Comparison of ENCODE assay signal across 17 cellular contexts in genomic region chr12:124535066-124535740, GRCh38.
"Had no signal": no experiment of that assay in that cellular context is flagged by ENCODE, and none has a peak within 500 bp of the region (broad histone marks: within the 10 kb centered on the region; RNA-seq: fewer than 3 reads in every experiment).

No MANE protein-coding gene starts in this region.

- H3K4me3 Mint-ChIP-seq: activated CD4-positive, alpha-beta memory T cell treated with anti-CD3 and anti-CD28 coated beads, Interleukin-2, amount 10 ng/mL, durations not matched to agents 7 days and 5 days; activated CD4-positive, alpha-beta T cell treated with anti-CD3 and anti-CD28 coated beads, Interleukin-2, amount 10 ng/mL, durations not matched to agents 24 days and 14 days; activated T-helper 1 cell treated with anti-CD3 and anti-CD28 coated beads, Interleukin-12 subunit alpha, Interleukin-12 subunit beta, Interleukin-2, Interleukin-4 antibody, amounts not matched to agents 30 ng/mL and 10 ng/mL and 1 ng/mL, durations not matched to agents 14 hours and 24 hours and 36 hours; T-helper 1 cell treated with Interleukin-12 subunit alpha and Interleukin-12 subunit beta and Interleukin-4 antibody, amounts not matched to agents 30 μg/mL and 1 μg/mL, for 36 hours had no signal

- H3K36me3 Mint-ChIP-seq: activated naive CD4-positive, alpha-beta T cell treated with anti-CD3 and anti-CD28 coated beads, Interleukin-2, amount 50 U/mL, for 72 hours had no signal

- H3K27ac Mint-ChIP-seq: activated CD4-positive, alpha-beta memory T cell treated with anti-CD3 and anti-CD28 coated beads, Interleukin-2, amount 10 ng/mL, durations not matched to agents 7 days and 5 days; activated CD4-positive, alpha-beta T cell treated with anti-CD3 and anti-CD28 coated beads, Interleukin-2, amount 10 ng/mL, durations not matched to agents 24 days and 14 days; activated naive CD4-positive, alpha-beta T cell treated with anti-CD3 and anti-CD28 coated beads, Interleukin-2, amount 50 U/mL, for 72 hours; activated T-helper 1 cell treated with anti-CD3 and anti-CD28 coated beads, Interleukin-12 subunit alpha, Interleukin-12 subunit beta, Interleukin-2, Interleukin-4 antibody, amounts not matched to agents 30 ng/mL and 10 ng/mL and 1 ng/mL, durations not matched to agents 14 hours and 24 hours and 36 hours; T-helper 1 cell treated with Interleukin-12 subunit alpha and Interleukin-12 subunit beta and Interleukin-4 antibody, amounts not matched to agents 30 μg/mL and 1 μg/mL, for 36 hours had no signal

- ATAC-seq: activated CD4-positive, CD25-positive, alpha-beta regulatory T cell treated with anti-CD3 and anti-CD28 coated beads, Interleukin-2, amount 50 U/mL, for 24 hours; heart left ventricle; mucosa of descending colon; upper lobe of right lung had no signal

- H3K4me3 ChIP-seq: heart left ventricle, mucosa of descending colon, sigmoid colon, upper lobe of right lung had no signal

- H3K9me3 ChIP-seq: heart left ventricle, mucosa of descending colon, sigmoid colon, upper lobe of right lung had no signal

- H3K27me3 Mint-ChIP-seq: activated CD4-positive, alpha-beta memory T cell treated with anti-CD3 and anti-CD28 coated beads, Interleukin-2, amount 10 ng/mL, durations not matched to agents 7 days and 5 days; activated CD4-positive, alpha-beta T cell treated with anti-CD3 and anti-CD28 coated beads, Interleukin-2, amount 10 ng/mL, durations not matched to agents 24 days and 14 days had no signal

- H3K27ac ChIP-seq: epithelial cell of prostate, heart left ventricle, sigmoid colon, upper lobe of right lung had no signal

- H3K27me3 ChIP-seq: heart left ventricle, sigmoid colon, upper lobe of right lung had no signal

- H3K9me3 Mint-ChIP-seq: activated CD4-positive, alpha-beta memory T cell treated with anti-CD3 and anti-CD28 coated beads, Interleukin-2, amount 10 ng/mL, durations not matched to agents 7 days and 5 days; activated CD4-positive, alpha-beta T cell treated with anti-CD3 and anti-CD28 coated beads, Interleukin-2, amount 10 ng/mL, durations not matched to agents 24 days and 14 days; activated naive CD4-positive, alpha-beta T cell treated with anti-CD3 and anti-CD28 coated beads, Interleukin-2, amount 50 U/mL, for 72 hours; activated T-helper 1 cell treated with anti-CD3 and anti-CD28 coated beads, Interleukin-12 subunit alpha, Interleukin-12 subunit beta, Interleukin-2, Interleukin-4 antibody, amounts not matched to agents 30 ng/mL and 10 ng/mL and 1 ng/mL, durations not matched to agents 14 hours and 24 hours and 36 hours; T-helper 1 cell treated with Interleukin-12 subunit alpha and Interleukin-12 subunit beta and Interleukin-4 antibody, amounts not matched to agents 30 μg/mL and 1 μg/mL, for 36 hours had no signal

- DNase-seq: activated CD4-positive, alpha-beta memory T cell treated with anti-CD3 and anti-CD28 coated beads, Interleukin-2, amount 10 ng/mL, durations not matched to agents 7 days and 5 days; activated CD4-positive, alpha-beta T cell treated with anti-CD3 and anti-CD28 coated beads, Interleukin-2, amount 10 ng/mL, durations not matched to agents 24 days and 14 days; activated gamma-delta T cell treated with Interleukin-2 at 50 U/mL for 16 hours; aorta; central memory CD4-positive, alpha-beta T cell; heart left ventricle; mucosa of descending colon; retina; sigmoid colon; stimulated activated CD4-positive, alpha-beta T cell treated with anti-CD3 and anti-CD28 coated beads, Interleukin-2, amount 100 ng/mL, for 48 hours; stimulated activated naive CD4-positive, alpha-beta T cell treated with Interleukin-2 at 50 U/mL for 16 hours; upper lobe of right lung had no signal

- H3K36me3 ChIP-seq: sigmoid colon had no signal
